In the genomic region with DNA sequence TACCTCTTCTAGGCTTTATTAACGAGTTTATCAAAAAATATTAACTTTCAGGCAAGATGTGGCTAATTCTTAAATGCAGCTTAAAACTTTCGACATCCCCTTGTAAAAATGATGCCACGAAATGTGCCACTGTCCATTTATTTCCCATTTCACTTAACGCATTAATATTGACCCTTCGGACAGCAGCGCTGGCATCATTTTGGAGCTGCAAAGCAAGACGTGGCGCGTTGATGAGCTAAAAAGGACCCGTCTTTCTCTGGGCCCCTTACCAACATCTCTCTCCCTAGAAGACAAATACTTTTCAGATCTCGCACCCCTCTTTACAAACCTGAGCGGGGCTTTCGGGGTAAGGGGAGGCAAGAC, we compare ENCODE assay signal across 9 cellular contexts.
DNase-seq lines count a peak whose midpoint lies in the region; ATAC-seq and TF ChIP-seq lines count a peak whose summit lies in the region.
"Had no signal": no experiment of that assay in that cellular context is flagged by ENCODE, and none has a peak within 500 bp of the region (broad histone marks: within the 10 kb centered on the region; RNA-seq: fewer than 3 reads in every experiment).

No MANE protein-coding gene starts in this region.

- H3F3A ChIP-seq in neural progenitor cell (ENCODE audit: low read depth), result no peaks in the 10 kb centered on the region

- H3K4me1 ChIP-seq in CD4-positive, alpha-beta memory T cell (ENCODE audit: insufficient read depth, low read length), result peaks cover 3% of the 10 kb centered on the region
- no peaks in the 10 kb centered on the region for H3K4me1 ChIP-seq in neural progenitor cell

- H3K27ac ChIP-seq in CD4-positive, alpha-beta memory T cell (ENCODE audit: low read depth, low read length), result no peak overlapping the region
- H3K27ac ChIP-seq in neural progenitor cell, result no peak overlapping the region

- POLR2A ChIA-PET in CD4-positive, alpha-beta memory T cell (lab: Charles Lee; ENCODE audit: partially characterized antibody), result no interaction called here

- H3K9ac ChIP-seq in neural progenitor cell, result no peak overlapping the region

- H3K4me3 Mint-ChIP-seq in CD4-positive, alpha-beta memory T cell, result peak overlapping the region in 7 of 8 donors; percentile 18 to 75 (median 44)
- H3K4me3 Mint-ChIP-seq in effector memory CD8-positive, alpha-beta T cell, result peak overlapping the region; percentile 46 to 65
- H3K4me3 Mint-ChIP-seq in neural progenitor cell, result peak overlapping the region; percentile 79

- H3K4me1 Mint-ChIP-seq in CD4-positive, alpha-beta memory T cell, result peaks cover 0 to 11% (median 3%) of the 10 kb centered on the region in 4 donors
- H3K4me1 Mint-ChIP-seq in effector memory CD8-positive, alpha-beta T cell (ENCODE audit: low read depth in 2 of 2), result peaks cover 3% of the 10 kb centered on the region in 2 donors
- peaks cover 2% of the 10 kb centered on the region for H3K4me1 Mint-ChIP-seq in neural progenitor cell

- no peaks in the 10 kb centered on the region for H3K9me3 Mint-ChIP-seq in CD4-positive, alpha-beta memory T cell
- H3K9me3 Mint-ChIP-seq in effector memory CD8-positive, alpha-beta T cell, result no peaks in the 10 kb centered on the region
- no peaks in the 10 kb centered on the region for H3K9me3 Mint-ChIP-seq in neural progenitor cell

- intact Hi-C loops in CD4-positive, alpha-beta memory T cell (cut with micrococcal nuclease), result loop anchor here (5.0 kb wide), 2 partner anchors 180 to 510 kb away; no protein-coding TSS in a partner anchor

- peak overlapping the region in 1 of 2 donors; percentile 41 for H3K4me3 ChIP-seq in CD4-positive, alpha-beta memory T cell (ENCODE audit: low read length in 2 of 2)
- H3K4me3 ChIP-seq in MG63 (peak overlapping the region; percentile 61), neural progenitor cell (peak overlapping the region; percentile 51)

- H3K4me2 ChIP-seq in neural progenitor cell, result peak overlapping the region; percentile 84

- peak overlapping the region; percentile 85 for H2AFZ ChIP-seq in neural progenitor cell (replicated peaks)

- TF ChIP-seq CTCF in neural progenitor cell (IDR thresholded peaks at IDR 0.05), result no peak

- CTCF ChIA-PET in CD4-positive, alpha-beta memory T cell (lab: Charles Lee; ENCODE audit: partially characterized antibody), result interaction anchor here (0.8 to 6.0 kb wide), 9 partner anchors 10 to 947 kb away, joined by 3 to 43 read pairs (median 4); no protein-coding TSS in a partner anchor

- no peaks in the 10 kb centered on the region for H3K79me2 ChIP-seq in neural progenitor cell (ENCODE audit: low read depth)

- H3K27me3 ChIP-seq in CD4-positive, alpha-beta memory T cell (ENCODE audit: insufficient read depth, low read length), result peaks cover 23% of the 10 kb centered on the region
- H3K27me3 ChIP-seq in MG63 (no peaks in the 10 kb centered on the region), neural progenitor cell (peaks cover 96% of the 10 kb centered on the region)

- H3K27me3 Mint-ChIP-seq in CD4-positive, alpha-beta memory T cell, result peaks cover 39 to 50% of the 10 kb centered on the region in 2 donors
- peaks cover 42 to 51% of the 10 kb centered on the region in 2 donors for H3K27me3 Mint-ChIP-seq in effector memory CD8-positive, alpha-beta T cell
- H3K27me3 Mint-ChIP-seq in neural progenitor cell (ENCODE audit: insufficient read depth, low read depth), result peaks cover 28% of the 10 kb centered on the region

- DNase-seq in CD4-positive, alpha-beta memory T cell, result no peak
- DNase-seq in MG63 (no peak), neural progenitor cell (ENCODE audit: low spot score) (peak; percentile 50), cerebellar nuclear complex (lab: John Stamatoyannopoulos, UW) (no peak)
- no peak for DNase-seq in effector memory CD8-positive, alpha-beta T cell
- DNase-seq in stimulated activated CD8-positive, alpha-beta memory T cell treated with anti-CD3 and anti-CD28 coated beads, Interleukin-4, amount 100 ng/mL, for 48 hours, result no peak
- DNase-seq: activated CD4-positive, CD25-positive, alpha-beta regulatory T cell treated with anti-CD3 and anti-CD28 coated beads, Interleukin-2, amount 50 U/mL, for 72 hours had no signal

- H4K20me1 ChIP-seq in neural progenitor cell (ENCODE audit: low read depth), result peaks cover 7% of the 10 kb centered on the region

- H3K27ac Mint-ChIP-seq in CD4-positive, alpha-beta memory T cell, result no peak overlapping the region
- no peak overlapping the region for H3K27ac Mint-ChIP-seq in effector memory CD8-positive, alpha-beta T cell
- H3K27ac Mint-ChIP-seq in neural progenitor cell, result no peak overlapping the region

- no peaks in the 10 kb centered on the region for H3K36me3 ChIP-seq in CD4-positive, alpha-beta memory T cell (ENCODE audit: insufficient read depth, low read length)
- H3K36me3 ChIP-seq in MG63 (no peaks in the 10 kb centered on the region; the same call in 1 of the 2 replicates), neural progenitor cell (no peaks in the 10 kb centered on the region)

- ATAC-seq in effector memory CD8-positive, alpha-beta T cell (replicated peaks), result no peak
- ATAC-seq in GM19023 (IDR thresholded peaks at IDR 0.05; ENCODE audit: unreplicated experiment) (no peak), HG03135 (IDR thresholded peaks at IDR 0.05; ENCODE audit: unreplicated experiment) (no peak)

- no peaks in the 10 kb centered on the region for H3K36me3 Mint-ChIP-seq in CD4-positive, alpha-beta memory T cell
- no peaks in the 10 kb centered on the region for H3K36me3 Mint-ChIP-seq in effector memory CD8-positive, alpha-beta T cell (ENCODE audit: insufficient read depth)
- H3K36me3 Mint-ChIP-seq in neural progenitor cell, result no peaks in the 10 kb centered on the region

- no peaks in the 10 kb centered on the region for H3K9me3 ChIP-seq in CD4-positive, alpha-beta memory T cell (ENCODE audit: control insufficient read depth in 1 of 2, low read length in 2 of 2)
- H3K9me3 ChIP-seq in MG63 (no peaks in the 10 kb centered on the region), neural progenitor cell (ENCODE audit: low read depth) (no peaks in the 10 kb centered on the region)
